8 cellular contexts compared by ENCODE assay signal in genomic region chr7:99141756-99142726, GRCh38. TPM values are rescaled to one million over a fixed set of nuclear protein-coding genes. Genes with fewer than 3 reads are reported as not detected.
DNase-seq lines count a peak whose midpoint lies in the region; ATAC-seq and TF ChIP-seq lines count a peak whose summit lies in the region.

No MANE protein-coding gene starts in this region.

- peaks cover 25% of the 10 kb centered on the region for H3K4me1 ChIP-seq in iPS-15b (ENCODE audit: control insufficient read depth, insufficient read depth, low read length)

- in situ Hi-C loops in astrocyte of the spinal cord (cut with HindIII; ENCODE audit: low sequenced_read_pairs): no loop called here

- peak; percentile 22 for DNase-seq in NCI-H2196 (lab: John Stamatoyannopoulos, UW; ENCODE audit: unreplicated experiment)
- DNase-seq in NCI-H2196 treated with DMSO at 0.1 percent for 48 hours (lab: John Stamatoyannopoulos, UW; ENCODE audit: unreplicated experiment): no peak
- DNase-seq in T-helper 9 cell: peak; percentile 75
- DNase-seq in astrocyte of the spinal cord (ENCODE audit: low read depth, low spot score): peak; percentile 73
- DNase-seq in sciatic nerve (ENCODE audit: low spot score): peak; percentile 83
- DNase-seq in HuH-7.5 (ENCODE audit: low spot score): no peak
- no peak for DNase-seq in GF-D8 (lab: John Stamatoyannopoulos, UW)

- no peaks in the 10 kb centered on the region for H3K36me3 ChIP-seq in iPS-15b (ENCODE audit: control insufficient read depth, insufficient read depth, low read length)

- peak; percentile 83 for ATAC-seq in sciatic nerve

- no peak for TF ChIP-seq CTCF in astrocyte of the spinal cord (IDR thresholded peaks at IDR 0.05; ENCODE audit: low read depth, low read length)

- no peaks in the 10 kb centered on the region for H3K9me3 ChIP-seq in iPS-15b (ENCODE audit: control insufficient read depth, insufficient read depth, low read length)

- H3K4me3 ChIP-seq in astrocyte of the spinal cord (ENCODE audit: low read depth, low read length) (peak overlapping the region; percentile 54), iPS-15b (ENCODE audit: low read depth, low read length) (peak overlapping the region; percentile 75)

- H3K27me3 ChIP-seq in iPS-15b (ENCODE audit: control insufficient read depth, insufficient read depth, low read length): no peaks in the 10 kb centered on the region

- intact Hi-C loops in sciatic nerve (cut with DNase I): no loop called here

- H3K9ac ChIP-seq in iPS-15b (ENCODE audit: low read depth, low read length): peak overlapping the region; percentile 57

RNA-seq across cellular contexts. Expression of gene SMURF1, which starts 1.9 kb away (rescaled TPM):
- 37.0 TPM for total RNA-seq in sciatic nerve

Comparison
In these comparisons a context has a peak if more than half of its experiments do, and no peak if none do; other contexts are left out.
1. DNase-seq: peak in NCI-H2196 (single experiment), T-helper 9 cell (single experiment), astrocyte of the spinal cord (single experiment) and sciatic nerve (single experiment); none in NCI-H2196 treated with DMSO at 0.1 percent for 48 hours (single experiment), HuH-7.5 (single experiment) and GF-D8 (single experiment).